Comparison of ENCODE assay signal across 22 cellular contexts in genomic region chr5:169450464-169450863, GRCh38.
A peak's percentile ranks its signal among the peaks of the same experiment; 100 is the strongest.
DNase-seq lines count a peak whose midpoint lies in the region; ATAC-seq, FAIRE-seq and TF ChIP-seq lines count a peak whose summit lies in the region.
"Had no signal": no experiment of that assay in that cellular context is flagged by ENCODE, and none has a peak within 500 bp of the region (broad histone marks: within the 10 kb centered on the region; RNA-seq: fewer than 3 reads in every experiment).

No MANE protein-coding gene starts in this region.

- H2AFZ ChIP-seq in IMR-90 (replicated peaks; ENCODE audit: low read length, poor library complexity): no peak overlapping the region

- ATAC-seq in IMR-90 (ENCODE audit: low read depth): no peak
- no peak for ATAC-seq in pancreas
- ATAC-seq: activated CD8-positive, alpha-beta T cell treated with anti-CD3 and anti-CD28 coated beads for 36 hours had no signal

- CTCF ChIA-PET in IMR-90 (lab: Yijun Ruan, JAX): no interaction called here

- H3K9ac ChIP-seq in IMR-90 (ENCODE audit: low read depth, low read length): no peak overlapping the region

- no peak overlapping the region for H3K23ac ChIP-seq in IMR-90 (ENCODE audit: low read depth, low read length)

- H3K9me1 ChIP-seq in IMR-90 (ENCODE audit: insufficient read depth, low read length): no peaks in the 10 kb centered on the region

- H2BK15ac ChIP-seq in IMR-90 (ENCODE audit: low read depth, low read length): no peak overlapping the region

- H4K20me1 ChIP-seq in IMR-90 (ENCODE audit: insufficient read depth, low read length): no peaks in the 10 kb centered on the region

- H2BK20ac ChIP-seq in IMR-90 (ENCODE audit: low read depth, low read length): no peak overlapping the region

- no peak overlapping the region for H2BK120ac ChIP-seq in IMR-90 (ENCODE audit: low read depth, low read length)

- H3K4me1 ChIP-seq in IMR-90 (ENCODE audit: control insufficient read depth, insufficient read depth, low read length) (no peaks in the 10 kb centered on the region), tibial artery (no peaks in the 10 kb centered on the region), pancreas (no peaks in the 10 kb centered on the region)
- H3K4me1 ChIP-seq: right atrium auricular region, spleen had no signal

- H3K18ac ChIP-seq in IMR-90 (ENCODE audit: low read depth, low read length): no peak overlapping the region

- H2BK5ac ChIP-seq in IMR-90 (ENCODE audit: low read depth, low read length, poor library complexity, severe bottlenecking): no peak overlapping the region

- no peak overlapping the region for H2AK5ac ChIP-seq in IMR-90 (ENCODE audit: low read depth, low read length)

- no peaks in the 10 kb centered on the region for H3K9me3 ChIP-seq in IMR-90 (ENCODE audit: control insufficient read depth, insufficient read depth, low read length)
- no peaks in the 10 kb centered on the region for H3K9me3 ChIP-seq in tibial artery
- H3K9me3 ChIP-seq in pancreas: no peaks in the 10 kb centered on the region
- H3K9me3 ChIP-seq: ovary, right atrium auricular region, spleen had no signal

- no TSS peak for BruUV-seq in IMR-90 (replicated peaks; lab: Mats Ljungman, UMichigan)

- no peak overlapping the region for H3K4me2 ChIP-seq in IMR-90 (ENCODE audit: low read depth, low read length)

- intact Hi-C loops in IMR-90 (cut with micrococcal nuclease): no loop called here
- intact Hi-C loops in tibial artery (cut with DNase I; ENCODE audit: low total_unique reads): no loop called here
- intact Hi-C loops in pancreas (cut with DNase I): no loop called here

- TF ChIP-seq POLR2A in IMR-90 (IDR thresholded peaks at IDR 0.05; ENCODE audit: low read depth, low read length): no peak

- H4K5ac ChIP-seq in IMR-90 (ENCODE audit: low read depth, low read length): no peak overlapping the region

- WGBS in IMR-90 (ENCODE audit: extremely low coverage in 2 of 2, insufficient read length in 1 of 2), 2 experiments: no CpG with 5 or more reads among the region's 1 CpG
- 55 to 65% methylated on average over 1 of the region's 1 CpG for WGBS in pancreas, 2 donors

- H4K91ac ChIP-seq in IMR-90 (ENCODE audit: insufficient read depth, low read depth, low read length): no peak overlapping the region

- H2AK9ac ChIP-seq in IMR-90 (replicated peaks; ENCODE audit: low read depth, low read length, poor library complexity): no peak overlapping the region

- no peak overlapping the region for H3K14ac ChIP-seq in IMR-90 (replicated peaks; ENCODE audit: low read depth, low read length)

- no peak for FAIRE-seq in pancreas (lab: Jason Lieb, UNC)
- FAIRE-seq: GM18507, TTC549 had no signal

- H3K4me3 ChIP-seq in IMR-90 (ENCODE audit: insufficient read depth, low read depth, low read length): no peak overlapping the region
- no peak overlapping the region for H3K4me3 ChIP-seq in tibial artery
- no peak overlapping the region for H3K4me3 ChIP-seq in pancreas
- H3K4me3 ChIP-seq: ovary, right atrium auricular region, spleen had no signal

- DNase-seq in IMR-90: no peak
- DNase-seq in dedifferentiated amniotic fluid mesenchymal stem cell (ENCODE audit: extremely low spot score): peak; percentile 73
- DNase-seq in glomerular visceral epithelial cell (ENCODE audit: extremely low spot score): peak; percentile 48
- peak; percentile 34 to 72 for DNase-seq in tibial artery
- no peak for DNase-seq in MV-4-11 (lab: John Stamatoyannopoulos, UW)
- DNase-seq in central memory CD4-positive, alpha-beta T cell: no peak
- DNase-seq in pancreas: no peak
- DNase-seq: activated CD4-positive, CD25-positive, alpha-beta regulatory T cell treated with anti-CD3 and anti-CD28 coated beads, Interleukin-2, amount 50 U/mL, for 72 hours; activated CD8-positive, alpha-beta T cell treated with anti-CD3 and anti-CD28 coated beads for 36 hours; Calu3; DND-41; effector CD4-positive, alpha-beta T cell; erythroblast; Karpas-422; NCI-H446 treated with DMSO at 0.1 percent for 48 hours; NCI-H82; ovary; spleen had no signal

- TF ChIP-seq CTCF in IMR-90 (conservative IDR thresholded peaks at IDR 0.05; ENCODE audit: low read depth, low read length) (no peak), tibial artery (IDR thresholded peaks at IDR 0.05) (no peak), pancreas (IDR thresholded peaks at IDR 0.05) (no peak)

- dilution Hi-C loops in IMR-90 (cut with HindIII; ENCODE audit: low sequenced_read_pairs, unreplicated experiment): no loop called here

- H3K36me3 ChIP-seq in IMR-90 (ENCODE audit: control insufficient read depth, insufficient read depth, low read length) (no peaks in the 10 kb centered on the region), tibial artery (no peaks in the 10 kb centered on the region), pancreas (no peaks in the 10 kb centered on the region)
- H3K36me3 ChIP-seq: ovary, right atrium auricular region, spleen had no signal

- H4K8ac ChIP-seq in IMR-90 (ENCODE audit: low read depth in 2 of 2, low read length in 2 of 2): no peak overlapping the region

- H3K27ac ChIP-seq in IMR-90 (ENCODE audit: insufficient read depth, low read length) (no peak overlapping the region), tibial artery (no peak overlapping the region), pancreas (no peak overlapping the region)
- H3K27ac ChIP-seq: ovary, right atrium auricular region, RWPE1, spleen had no signal

- H3K79me1 ChIP-seq in IMR-90 (ENCODE audit: low read depth in 1 of 2, low read length in 2 of 2): no peaks in the 10 kb centered on the region

- in situ Hi-C loops in IMR-90 (cut with MboI; ENCODE audit: low sequenced_read_pairs): no loop called here

- POLR2A ChIA-PET in IMR-90 (lab: Charles Lee; ENCODE audit: unreplicated experiment): no interaction called here

- no peak for TF ChIP-seq RAD21 in IMR-90 (IDR thresholded peaks at IDR 0.05; ENCODE audit: low read length)

- H3K56ac ChIP-seq in IMR-90 (ENCODE audit: extremely low read depth, insufficient read depth, low read length): no peak overlapping the region

- H3K27me3 ChIP-seq in IMR-90 (ENCODE audit: control insufficient read depth, insufficient read depth, low read length): no peaks in the 10 kb centered on the region
- no peaks in the 10 kb centered on the region for H3K27me3 ChIP-seq in tibial artery
- H3K27me3 ChIP-seq in pancreas: peaks cover 0 to 3% (median 0%) of the 10 kb centered on the region in 4 donors
- H3K27me3 ChIP-seq: ovary, right atrium auricular region, spleen had no signal

- H3K4ac ChIP-seq in IMR-90 (ENCODE audit: low read depth, low read length): no peak overlapping the region

TF ChIP-seq in IMR-90, 13 proteins besides CTCF, POLR2A, EP300 and RAD21:
- no peak for TF ChIP-seq RCOR1 (IDR thresholded peaks at IDR 0.05; ENCODE audit: insufficient replicate concordance, low read length)
- no peak for TF ChIP-seq FOS (IDR thresholded peaks at IDR 0.05; ENCODE audit: low read depth, low read length)
- TF ChIP-seq NFE2L2 (IDR thresholded peaks at IDR 0.05; ENCODE audit: low read depth, low read length): no peak
- TF ChIP-seq CEBPB (IDR thresholded peaks at IDR 0.05; ENCODE audit: low read depth, low read length): peak; percentile 21; the same call in 1 of the 2 replicates
- TF ChIP-seq MAFK (IDR thresholded peaks at IDR 0.05; ENCODE audit: low read depth, low read length): no peak
- no peak for TF ChIP-seq MAZ (IDR thresholded peaks at IDR 0.05; ENCODE audit: borderline replicate concordance, low read depth, low read length)
TF ChIP-seq in IMR-90: peak in this region for 1.

Comparison
In these comparisons a context has a peak if more than half of its experiments do, and no peak if none do; other contexts are left out.
1. DNase-seq: peak in dedifferentiated amniotic fluid mesenchymal stem cell (single experiment), glomerular visceral epithelial cell (single experiment) and tibial artery (2 of 2); none in IMR-90 (single experiment), MV-4-11 (single experiment), central memory CD4-positive, alpha-beta T cell (single experiment) and pancreas (0 of 6).